In the genomic region with DNA sequence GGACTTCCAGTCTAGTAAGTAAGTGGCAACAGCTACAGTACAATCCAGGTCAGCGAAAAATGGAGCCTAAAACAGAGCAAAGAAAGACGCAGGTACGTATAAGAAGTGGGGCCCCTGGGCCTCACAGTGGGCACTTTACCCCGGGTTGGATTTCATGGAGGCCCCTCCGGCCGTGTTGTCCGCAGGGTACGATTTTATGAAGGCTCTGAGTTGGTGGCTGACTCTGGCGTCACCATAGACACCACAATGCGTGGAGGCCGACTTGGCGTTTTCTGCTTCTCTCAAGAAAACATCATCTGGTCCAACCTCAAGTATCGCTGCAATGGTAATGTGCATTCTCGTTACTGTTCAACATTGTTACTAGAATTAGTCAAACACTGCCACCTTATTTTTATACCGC, we compare ENCODE assay signal across 14 cellular contexts. TPM values are rescaled to one million over a fixed set of nuclear protein-coding genes. Genes with fewer than 3 reads are reported as not detected.
A peak's percentile ranks its signal among the peaks of the same experiment; 100 is the strongest.
DNase-seq lines count a peak whose midpoint lies in the region; ATAC-seq and TF ChIP-seq lines count a peak whose summit lies in the region.
"Had no signal": no experiment of that assay in that cellular context is flagged by ENCODE, and none has a peak within 500 bp of the region (broad histone marks: within the 10 kb centered on the region; RNA-seq: fewer than 3 reads in every experiment).

No MANE protein-coding gene starts in this region.

- no peaks in the 10 kb centered on the region for H3K4me1 ChIP-seq in breast epithelium
- H3K4me1 ChIP-seq in Peyer's patch = no peaks in the 10 kb centered on the region
- H3K4me1 ChIP-seq: foreskin keratinocyte had no signal

- peak overlapping the region in 2 of 3 donors; percentile 47 to 61 for H3K4me3 ChIP-seq in breast epithelium
- no peak overlapping the region for H3K4me3 ChIP-seq in Peyer's patch

- intact Hi-C loops in breast epithelium (cut with DNase I; ENCODE audit: low total_unique reads) = no loop called here
- intact Hi-C loops in MCF 10A (cut with micrococcal nuclease) = loop anchor here (2.0 kb wide), 2 partner anchors 203 to 379 kb away; no protein-coding TSS in a partner anchor

- peak; percentile 38 for ATAC-seq in activated T-helper 17 cell treated with anti-CD3 and anti-CD28 coated beads, Interleukin-2, amount 50 U/mL, for 72 hours (replicated peaks)
- ATAC-seq in HG02798 (IDR thresholded peaks at IDR 0.05; ENCODE audit: poor library complexity, unreplicated experiment) (no peak), HG03139 (IDR thresholded peaks at IDR 0.05; ENCODE audit: unreplicated experiment) (no peak)

- H3K9me3 Mint-ChIP-seq in MCF 10A (ENCODE audit: unreplicated experiment) = no peaks in the 10 kb centered on the region
- H3K9me3 Mint-ChIP-seq in activated T-helper 17 cell treated with anti-CD3 and anti-CD28 coated beads, Interleukin-2, amount 50 U/mL, for 72 hours = no peaks in the 10 kb centered on the region
- H3K9me3 Mint-ChIP-seq: activated B cell treated with CpG ODN at 0.5 μM for 24 hours; central memory CD8-positive, alpha-beta T cell; HFFc6; stimulated activated naive B cell treated with anti-CD40 and anti-IgM and Interleukin-4, amounts not matched to agents 10 μg/mL and 1 μg/mL and 100 μg/mL, for 72 hours; T-cell had no signal

- no TSS peak for BruUV-seq in MCF 10A (replicated peaks; lab: Mats Ljungman, UMichigan)

- H3K36me3 Mint-ChIP-seq in MCF 10A (ENCODE audit: insufficient read depth, unreplicated experiment) = no peaks in the 10 kb centered on the region
- H3K36me3 Mint-ChIP-seq in activated T-helper 17 cell treated with anti-CD3 and anti-CD28 coated beads, Interleukin-2, amount 50 U/mL, for 72 hours (ENCODE audit: low read depth) = no peaks in the 10 kb centered on the region
- H3K36me3 Mint-ChIP-seq: stimulated activated naive B cell treated with anti-CD40 and anti-IgM and Interleukin-4, amounts not matched to agents 10 μg/mL and 1 μg/mL and 100 μg/mL, for 72 hours had no signal

- H3K27ac ChIP-seq in breast epithelium = peak overlapping the region; percentile 71 to 78
- H3K27ac ChIP-seq in layer of hippocampus (ENCODE audit: low read depth, low read length) = peak overlapping the region; percentile 54
- peak overlapping the region; percentile 84 for H3K27ac ChIP-seq in temporal lobe (ENCODE audit: low read depth, low read length)
- H3K27ac ChIP-seq in Peyer's patch = no peak overlapping the region
- H3K27ac ChIP-seq: foreskin keratinocyte had no signal

- H3K4me1 Mint-ChIP-seq in MCF 10A (ENCODE audit: insufficient read depth, unreplicated experiment) = peaks cover 11% of the 10 kb centered on the region
- peaks cover 12% of the 10 kb centered on the region for H3K4me1 Mint-ChIP-seq in activated T-helper 17 cell treated with anti-CD3 and anti-CD28 coated beads, Interleukin-2, amount 50 U/mL, for 72 hours

- TF ChIP-seq CTCF in breast epithelium (IDR thresholded peaks at IDR 0.05) = no peak
- no peak for TF ChIP-seq CTCF in MCF 10A (IDR thresholded peaks at IDR 0.05; ENCODE audit: unreplicated experiment)
- TF ChIP-seq CTCF in Peyer's patch (IDR thresholded peaks at IDR 0.05) = no peak

- no peaks in the 10 kb centered on the region for H3K27me3 Mint-ChIP-seq in MCF 10A (ENCODE audit: insufficient read depth, unreplicated experiment)
- H3K27me3 Mint-ChIP-seq in activated T-helper 17 cell treated with anti-CD3 and anti-CD28 coated beads, Interleukin-2, amount 50 U/mL, for 72 hours = no peaks in the 10 kb centered on the region
- H3K27me3 Mint-ChIP-seq: activated B cell treated with CpG ODN at 0.5 μM for 24 hours; central memory CD8-positive, alpha-beta T cell; T-cell had no signal

- POLR2A ChIA-PET in MCF 10A (lab: Yijun Ruan, JAX) = no interaction called here

- CTCF ChIA-PET in MCF 10A (lab: Yijun Ruan, JAX) = interaction anchor here (0.7 to 2.6 kb wide), 5 partner anchors 13 to 440 kb away, joined by 4 to 14 read pairs (median 4); no protein-coding TSS in a partner anchor

- H3K9me3 ChIP-seq in breast epithelium (no peaks in the 10 kb centered on the region), Peyer's patch (no peaks in the 10 kb centered on the region)

- no peak for DNase-seq in breast epithelium (ENCODE audit: low spot score in 2 of 2)
- no peak for DNase-seq in MCF 10A (ENCODE audit: unreplicated experiment)
- DNase-seq in Peyer's patch = no peak
- DNase-seq: activated B cell treated with CpG ODN at 0.5 μM for 24 hours had no signal

- no peaks in the 10 kb centered on the region for H3K36me3 ChIP-seq in breast epithelium
- H3K36me3 ChIP-seq in Peyer's patch = no peaks in the 10 kb centered on the region

- H3K4me3 Mint-ChIP-seq in MCF 10A (ENCODE audit: unreplicated experiment) = no peak overlapping the region
- peak overlapping the region; percentile 81 for H3K4me3 Mint-ChIP-seq in activated T-helper 17 cell treated with anti-CD3 and anti-CD28 coated beads, Interleukin-2, amount 50 U/mL, for 72 hours

- no peak for TF ChIP-seq POLR2A in breast epithelium (IDR thresholded peaks at IDR 0.05)
- TF ChIP-seq POLR2A in Peyer's patch (IDR thresholded peaks at IDR 0.05) = no peak

- no peak overlapping the region for H3K27ac Mint-ChIP-seq in MCF 10A (ENCODE audit: low read depth, unreplicated experiment)
- peak overlapping the region; percentile 89 for H3K27ac Mint-ChIP-seq in activated T-helper 17 cell treated with anti-CD3 and anti-CD28 coated beads, Interleukin-2, amount 50 U/mL, for 72 hours
- H3K27ac Mint-ChIP-seq: activated B cell treated with CpG ODN at 0.5 μM for 24 hours; HFFc6; stimulated activated naive B cell treated with anti-CD40 and anti-IgM and Interleukin-4, amounts not matched to agents 10 μg/mL and 1 μg/mL and 100 μg/mL, for 72 hours; T-cell had no signal

- H3K27me3 ChIP-seq in breast epithelium (no peaks in the 10 kb centered on the region), layer of hippocampus (ENCODE audit: control insufficient read depth, insufficient read depth, low read length) (no peaks in the 10 kb centered on the region), Peyer's patch (no peaks in the 10 kb centered on the region)
- H3K27me3 ChIP-seq: foreskin keratinocyte had no signal

RNA-seq across cellular contexts. Expression of a gene that starts 47.1 kb away (rescaled TPM):
- total RNA-seq in breast epithelium (1 to 10 TPM; 2.0 to 6.0 (median 3.5) TPM), MCF 10A (2022) (0.82 and 1.2 TPM in 2 replicates), temporal lobe (1.2 TPM), Peyer's patch (1 to 10 TPM in 2 of 4 donors, not detected in 2; 1.0 to 2.1 TPM)
- 1 to 10 TPM; 1.7 to 3.5 TPM for total RNA-seq in activated T-helper 17 cell treated with anti-CD3 and anti-CD28 coated beads, Interleukin-2, amount 50 U/mL, for 72 hours

Comparison
In these comparisons a context has a peak if more than half of its experiments do, and no peak if none do; other contexts are left out.
1. H3K27ac ChIP-seq: peak in breast epithelium (2 of 2), layer of hippocampus (single experiment) and temporal lobe (single experiment); none in Peyer's patch (0 of 4).
2. H3K4me3 ChIP-seq: peak in breast epithelium (2 of 3); none in Peyer's patch (0 of 4).